ENCODE assay signal across 20 cellular contexts in genomic region chr2:195331124-195331523, GRCh38.
"Had no signal": no experiment of that assay in that cellular context is flagged by ENCODE, and none has a peak within 500 bp of the region (broad histone marks: within the 10 kb centered on the region; RNA-seq: fewer than 3 reads in every experiment).

No MANE protein-coding gene starts in this region.

- H3K4me3 ChIP-seq: heart right ventricle, lung, ovary, prostate gland, upper lobe of right lung had no signal

- H3K4me1 ChIP-seq: heart right ventricle, prostate gland, upper lobe of right lung had no signal

- H3K36me3 ChIP-seq: heart right ventricle, neutrophil, ovary, prostate gland, upper lobe of right lung had no signal

- ATAC-seq: activated CD4-positive, alpha-beta T cell treated with anti-CD3 and anti-CD28 coated beads for 36 hours; heart right ventricle; left lobe of liver; upper lobe of right lung had no signal

- H3K4me1 Mint-ChIP-seq: activated CD4-positive, alpha-beta T cell treated with anti-CD3 and anti-CD28 coated beads for 36 hours; activated naive CD8-positive, alpha-beta T cell treated with anti-CD3 and anti-CD28 coated beads, Interleukin-2, amount 10 ng/mL, durations not matched to agents 7 days and 5 days had no signal

- H3K27me3 Mint-ChIP-seq: activated B cell treated with CpG ODN at 0.5 μM for 24 hours; activated CD4-positive, alpha-beta T cell treated with anti-CD3 and anti-CD28 coated beads for 36 hours; activated naive CD8-positive, alpha-beta T cell treated with anti-CD3 and anti-CD28 coated beads, Interleukin-2, amount 10 ng/mL, durations not matched to agents 7 days and 5 days had no signal

- DNase-seq: activated B cell treated with CpG ODN at 0.5 μM for 24 hours; activated CD4-positive, alpha-beta T cell treated with anti-CD3 and anti-CD28 coated beads for 36 hours; activated CD4-positive, alpha-beta T cell treated with anti-CD3 and anti-CD28 coated beads, Interleukin-2, amount 50 U/mL, for 48 hours; activated naive CD4-positive, alpha-beta T cell treated with Interleukin-2 at 50 U/mL for 16 hours; activated naive CD8-positive, alpha-beta T cell treated with anti-CD3 and anti-CD28 coated beads, Interleukin-2, amount 10 ng/mL, durations not matched to agents 7 days and 5 days; activated T-cell treated with anti-CD3 and anti-CD28 coated beads, Interleukin-2, amount 50 U/mL, for 48 hours; amniotic stem cell; heart right ventricle; kidney; ovary; stimulated activated CD4-positive, alpha-beta T cell treated with anti-CD3 and anti-CD28 coated beads, Interleukin-4, amount 100 ng/mL, for 24 hours; stimulated activated naive CD4-positive, alpha-beta T cell treated with Interleukin-2 at 50 U/mL for 16 hours; T1000; upper lobe of right lung had no signal

- H3K4me3 Mint-ChIP-seq: activated B cell treated with CpG ODN at 0.5 μM for 24 hours; activated CD4-positive, alpha-beta T cell treated with anti-CD3 and anti-CD28 coated beads for 36 hours; activated naive CD8-positive, alpha-beta T cell treated with anti-CD3 and anti-CD28 coated beads, Interleukin-2, amount 10 ng/mL, durations not matched to agents 7 days and 5 days; nephron; T-helper 1 cell treated with Interleukin-12 subunit alpha and Interleukin-12 subunit beta and Interleukin-4 antibody, amounts not matched to agents 30 μg/mL and 1 μg/mL, for 36 hours had no signal

- H3K9me3 Mint-ChIP-seq: activated naive CD8-positive, alpha-beta T cell treated with anti-CD3 and anti-CD28 coated beads, Interleukin-2, amount 10 ng/mL, durations not matched to agents 7 days and 5 days had no signal

- H3K27ac ChIP-seq: heart right ventricle, neutrophil, ovary, prostate gland, upper lobe of right lung had no signal

- H3K27ac Mint-ChIP-seq: activated B cell treated with CpG ODN at 0.5 μM for 24 hours; activated CD4-positive, alpha-beta T cell treated with anti-CD3 and anti-CD28 coated beads for 36 hours; activated naive CD8-positive, alpha-beta T cell treated with anti-CD3 and anti-CD28 coated beads, Interleukin-2, amount 10 ng/mL, durations not matched to agents 7 days and 5 days; nephron; T-helper 1 cell treated with Interleukin-12 subunit alpha and Interleukin-12 subunit beta and Interleukin-4 antibody, amounts not matched to agents 30 μg/mL and 1 μg/mL, for 36 hours had no signal

- H3K27me3 ChIP-seq: neutrophil, ovary, upper lobe of right lung had no signal

- H3K9me3 ChIP-seq: neutrophil, ovary, prostate gland, upper lobe of right lung had no signal
